ENCODE assay signal across 8 cellular contexts in genomic region chr5:55936100-55936693, GRCh38. TPM values are rescaled to one million over a fixed set of nuclear protein-coding genes. Genes with fewer than 3 reads are reported as not detected.
DNase-seq lines count a peak whose midpoint lies in the region; ATAC-seq lines count a peak whose summit lies in the region.

No MANE protein-coding gene starts in this region.

- H3K4me1 Mint-ChIP-seq in CD4-positive, CD25-positive, alpha-beta regulatory T cell = peaks cover 18 to 35% (median 26%) of the 10 kb centered on the region in 4 donors

- ATAC-seq in CD4-positive, CD25-positive, alpha-beta regulatory T cell (ENCODE audit: low read depth in 2 of 2) = peak; percentile 76 to 80
- peak; percentile 69 for ATAC-seq in GM21619 (IDR thresholded peaks at IDR 0.05; ENCODE audit: unreplicated experiment)

- H3K36me3 ChIP-seq in CD4-positive, CD25-positive, alpha-beta regulatory T cell (ENCODE audit: control insufficient read depth, insufficient read depth, low read length) = peaks cover 17% of the 10 kb centered on the region

- H3K4me3 ChIP-seq in CD4-positive, CD25-positive, alpha-beta regulatory T cell (ENCODE audit: low read depth, low read length) = no peak overlapping the region
- no peak overlapping the region for H3K4me3 ChIP-seq in skeletal muscle cell (ENCODE audit: low read depth, low read length)

- H3K27ac Mint-ChIP-seq in CD4-positive, CD25-positive, alpha-beta regulatory T cell = no peak overlapping the region

- peaks cover 17% of the 10 kb centered on the region for H3K36me3 Mint-ChIP-seq in CD4-positive, CD25-positive, alpha-beta regulatory T cell

- no peaks in the 10 kb centered on the region for H3K9me3 Mint-ChIP-seq in CD4-positive, CD25-positive, alpha-beta regulatory T cell

- peaks cover 8% of the 10 kb centered on the region for H3K4me1 ChIP-seq in CD4-positive, CD25-positive, alpha-beta regulatory T cell (ENCODE audit: control insufficient read depth, insufficient read depth, low read length, poor library complexity, severe bottlenecking)

- H3K9me3 ChIP-seq in CD4-positive, CD25-positive, alpha-beta regulatory T cell (ENCODE audit: control insufficient read depth in 2 of 2, low read length in 2 of 2) = no peaks in the 10 kb centered on the region

- peak overlapping the region; percentile 2 for H3K27ac ChIP-seq in CD4-positive, CD25-positive, alpha-beta regulatory T cell (ENCODE audit: insufficient read depth, low read length, poor library complexity, severe bottlenecking)

- DNase-seq in CD4-positive, CD25-positive, alpha-beta regulatory T cell = peak; percentile 59 to 87 (median 73)
- DNase-seq in NCI-H146 (lab: John Stamatoyannopoulos, UW) (peak; percentile 52), T-helper 22 cell (ENCODE audit: low read depth) (peak; percentile 48), anterior cingulate cortex (lab: John Stamatoyannopoulos, UW) (peak in 52 of 58 donors; percentile 15 to 83 (median 48)), hepatic stellate cell (ENCODE audit: low spot score) (peak; percentile 71), skeletal muscle cell (ENCODE audit: low read depth) (peak; percentile 52), GOT3 (lab: John Stamatoyannopoulos, UW) (no peak)

- no peaks in the 10 kb centered on the region for H3K27me3 ChIP-seq in CD4-positive, CD25-positive, alpha-beta regulatory T cell (ENCODE audit: control insufficient read depth, insufficient read depth, low read length)

- no peak overlapping the region for H3K4me3 Mint-ChIP-seq in CD4-positive, CD25-positive, alpha-beta regulatory T cell

- no peaks in the 10 kb centered on the region for H3K27me3 Mint-ChIP-seq in CD4-positive, CD25-positive, alpha-beta regulatory T cell

RNA-seq across cellular contexts. Expression of gene IL6ST, which starts 58.6 kb away (rescaled TPM):
- 234 TPM for total RNA-seq in CD4-positive, CD25-positive, alpha-beta regulatory T cell
- 10 to 100 TPM; 25.3 to 59.8 (median 45.8) TPM for polyA plus RNA-seq in CD4-positive, CD25-positive, alpha-beta regulatory T cell
